Comparison of ENCODE assay signal across 5 cellular contexts in genomic region chr2:241940329-241940728, GRCh38.
TF ChIP-seq lines count a peak whose summit lies in the region.

No MANE protein-coding gene starts in this region.

TF ChIP-seq in SK-N-SH, 30 proteins besides CTCF, POLR2A, EP300 and RAD21 (continued from another document):
- TF ChIP-seq, protein P1, sequence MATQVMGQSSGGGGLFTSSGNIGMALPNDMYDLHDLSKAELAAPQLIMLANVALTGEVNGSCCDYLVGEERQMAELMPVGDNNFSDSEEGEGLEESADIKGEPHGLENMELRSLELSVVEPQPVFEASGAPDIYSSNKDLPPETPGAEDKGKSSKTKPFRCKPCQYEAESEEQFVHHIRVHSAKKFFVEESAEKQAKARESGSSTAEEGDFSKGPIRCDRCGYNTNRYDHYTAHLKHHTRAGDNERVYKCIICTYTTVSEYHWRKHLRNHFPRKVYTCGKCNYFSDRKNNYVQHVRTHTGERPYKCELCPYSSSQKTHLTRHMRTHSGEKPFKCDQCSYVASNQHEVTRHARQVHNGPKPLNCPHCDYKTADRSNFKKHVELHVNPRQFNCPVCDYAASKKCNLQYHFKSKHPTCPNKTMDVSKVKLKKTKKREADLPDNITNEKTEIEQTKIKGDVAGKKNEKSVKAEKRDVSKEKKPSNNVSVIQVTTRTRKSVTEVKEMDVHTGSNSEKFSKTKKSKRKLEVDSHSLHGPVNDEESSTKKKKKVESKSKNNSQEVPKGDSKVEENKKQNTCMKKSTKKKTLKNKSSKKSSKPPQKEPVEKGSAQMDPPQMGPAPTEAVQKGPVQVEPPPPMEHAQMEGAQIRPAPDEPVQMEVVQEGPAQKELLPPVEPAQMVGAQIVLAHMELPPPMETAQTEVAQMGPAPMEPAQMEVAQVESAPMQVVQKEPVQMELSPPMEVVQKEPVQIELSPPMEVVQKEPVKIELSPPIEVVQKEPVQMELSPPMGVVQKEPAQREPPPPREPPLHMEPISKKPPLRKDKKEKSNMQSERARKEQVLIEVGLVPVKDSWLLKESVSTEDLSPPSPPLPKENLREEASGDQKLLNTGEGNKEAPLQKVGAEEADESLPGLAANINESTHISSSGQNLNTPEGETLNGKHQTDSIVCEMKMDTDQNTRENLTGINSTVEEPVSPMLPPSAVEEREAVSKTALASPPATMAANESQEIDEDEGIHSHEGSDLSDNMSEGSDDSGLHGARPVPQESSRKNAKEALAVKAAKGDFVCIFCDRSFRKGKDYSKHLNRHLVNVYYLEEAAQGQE (IDR thresholded peaks at IDR 0.05; ENCODE audit: low read depth, low read length): no peak
- no peak for TF ChIP-seq PBX3 (IDR thresholded peaks at IDR 0.05)
- no peak for TF ChIP-seq FOXM1 (IDR thresholded peaks at IDR 0.05; ENCODE audit: low read depth)
- no peak for TF ChIP-seq NRF1 (IDR thresholded peaks at IDR 0.05; ENCODE audit: low read depth, low read length)
- no peak for TF ChIP-seq ELF1 (IDR thresholded peaks at IDR 0.05)
- TF ChIP-seq JUND (IDR thresholded peaks at IDR 0.05): no peak
- TF ChIP-seq GABPA (IDR thresholded peaks at IDR 0.05; ENCODE audit: low read depth): no peak
TF ChIP-seq in SK-N-SH: peak in this region for 0.

TF ChIP-seq in SK-N-SH treated with all-trans-retinoic acid at 6 μM for 48 hours, 23 proteins besides CTCF, POLR2A, EP300 and RAD21 (continued from another document and continues in another):
- TF ChIP-seq, protein P2, sequence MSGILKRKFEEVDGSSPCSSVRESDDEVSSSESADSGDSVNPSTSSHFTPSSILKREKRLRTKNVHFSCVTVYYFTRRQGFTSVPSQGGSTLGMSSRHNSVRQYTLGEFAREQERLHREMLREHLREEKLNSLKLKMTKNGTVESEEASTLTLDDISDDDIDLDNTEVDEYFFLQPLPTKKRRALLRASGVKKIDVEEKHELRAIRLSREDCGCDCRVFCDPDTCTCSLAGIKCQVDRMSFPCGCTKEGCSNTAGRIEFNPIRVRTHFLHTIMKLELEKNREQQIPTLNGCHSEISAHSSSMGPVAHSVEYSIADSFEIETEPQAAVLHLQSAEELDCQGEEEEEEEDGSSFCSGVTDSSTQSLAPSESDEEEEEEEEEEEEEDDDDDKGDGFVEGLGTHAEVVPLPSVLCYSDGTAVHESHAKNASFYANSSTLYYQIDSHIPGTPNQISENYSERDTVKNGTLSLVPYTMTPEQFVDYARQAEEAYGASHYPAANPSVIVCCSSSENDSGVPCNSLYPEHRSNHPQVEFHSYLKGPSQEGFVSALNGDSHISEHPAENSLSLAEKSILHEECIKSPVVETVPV (CRISPR knock-in tag; IDR thresholded peaks at IDR 0.05): no peak
- TF ChIP-seq SNAI2 (CRISPR knock-in tag; IDR thresholded peaks at IDR 0.05) (no peak), ZNF565 (CRISPR knock-in tag; conservative IDR thresholded peaks at IDR 0.05; ENCODE audit: low read depth) (no peak)
- TF ChIP-seq, protein P3, sequence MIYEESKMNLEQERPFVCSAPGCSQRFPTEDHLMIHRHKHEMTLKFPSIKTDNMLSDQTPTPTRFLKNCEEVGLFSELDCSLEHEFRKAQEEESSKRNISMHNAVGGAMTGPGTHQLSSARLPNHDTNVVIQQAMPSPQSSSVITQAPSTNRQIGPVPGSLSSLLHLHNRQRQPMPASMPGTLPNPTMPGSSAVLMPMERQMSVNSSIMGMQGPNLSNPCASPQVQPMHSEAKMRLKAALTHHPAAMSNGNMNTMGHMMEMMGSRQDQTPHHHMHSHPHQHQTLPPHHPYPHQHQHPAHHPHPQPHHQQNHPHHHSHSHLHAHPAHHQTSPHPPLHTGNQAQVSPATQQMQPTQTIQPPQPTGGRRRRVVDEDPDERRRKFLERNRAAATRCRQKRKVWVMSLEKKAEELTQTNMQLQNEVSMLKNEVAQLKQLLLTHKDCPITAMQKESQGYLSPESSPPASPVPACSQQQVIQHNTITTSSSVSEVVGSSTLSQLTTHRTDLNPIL (CRISPR knock-in tag; IDR thresholded peaks at IDR 0.05; ENCODE audit: low read depth): no peak
- TF ChIP-seq, protein P4, sequence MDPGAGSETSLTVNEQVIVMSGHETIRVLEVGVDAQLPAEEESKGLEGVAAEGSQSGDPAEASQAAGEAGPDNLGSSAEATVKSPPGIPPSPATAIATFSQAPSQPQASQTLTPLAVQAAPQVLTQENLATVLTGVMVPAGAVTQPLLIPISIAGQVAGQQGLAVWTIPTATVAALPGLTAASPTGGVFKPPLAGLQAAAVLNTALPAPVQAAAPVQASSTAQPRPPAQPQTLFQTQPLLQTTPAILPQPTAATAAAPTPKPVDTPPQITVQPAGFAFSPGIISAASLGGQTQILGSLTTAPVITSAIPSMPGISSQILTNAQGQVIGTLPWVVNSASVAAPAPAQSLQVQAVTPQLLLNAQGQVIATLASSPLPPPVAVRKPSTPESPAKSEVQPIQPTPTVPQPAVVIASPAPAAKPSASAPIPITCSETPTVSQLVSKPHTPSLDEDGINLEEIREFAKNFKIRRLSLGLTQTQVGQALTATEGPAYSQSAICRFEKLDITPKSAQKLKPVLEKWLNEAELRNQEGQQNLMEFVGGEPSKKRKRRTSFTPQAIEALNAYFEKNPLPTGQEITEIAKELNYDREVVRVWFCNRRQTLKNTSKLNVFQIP (CRISPR knock-in tag; IDR thresholded peaks at IDR 0.05; ENCODE audit: borderline replicate concordance, low read depth): no peak

TF ChIP-seq in HEK293, 187 proteins besides CTCF, POLR2A, EP300 and RAD21 (continued from another document):
- TF ChIP-seq ZNF449 (tag by site-specific recombination; IDR thresholded peaks at IDR 0.05) (no peak), TRIM28 (IDR thresholded peaks at IDR 0.05; ENCODE audit: borderline replicate concordance, low read length) (peak; percentile 25; the same call in 1 of the 2 replicates)

TF ChIP-seq in WTC11, 78 proteins besides CTCF, POLR2A, EP300 and RAD21 (continued from another document):
- TF ChIP-seq, protein P5, sequence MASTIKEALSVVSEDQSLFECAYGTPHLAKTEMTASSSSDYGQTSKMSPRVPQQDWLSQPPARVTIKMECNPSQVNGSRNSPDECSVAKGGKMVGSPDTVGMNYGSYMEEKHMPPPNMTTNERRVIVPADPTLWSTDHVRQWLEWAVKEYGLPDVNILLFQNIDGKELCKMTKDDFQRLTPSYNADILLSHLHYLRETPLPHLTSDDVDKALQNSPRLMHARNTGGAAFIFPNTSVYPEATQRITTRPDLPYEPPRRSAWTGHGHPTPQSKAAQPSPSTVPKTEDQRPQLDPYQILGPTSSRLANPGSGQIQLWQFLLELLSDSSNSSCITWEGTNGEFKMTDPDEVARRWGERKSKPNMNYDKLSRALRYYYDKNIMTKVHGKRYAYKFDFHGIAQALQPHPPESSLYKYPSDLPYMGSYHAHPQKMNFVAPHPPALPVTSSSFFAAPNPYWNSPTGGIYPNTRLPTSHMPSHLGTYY (CRISPR knock-in tag; IDR thresholded peaks at IDR 0.05): no peak
- TF ChIP-seq PRRX2 (CRISPR knock-in tag; IDR thresholded peaks at IDR 0.05): no peak
- TF ChIP-seq ZNF671 (CRISPR knock-in tag; IDR thresholded peaks at IDR 0.05): no peak

TF ChIP-seq in neural cell, 6 proteins besides CTCF, POLR2A, EP300 and RAD21:
- TF ChIP-seq, protein P1 (IDR thresholded peaks at IDR 0.05; ENCODE audit: borderline replicate concordance): no peak
- TF ChIP-seq MXI1 (conservative IDR thresholded peaks at IDR 0.05; ENCODE audit: poor library complexity, severe bottlenecking) (no peak), TAF1 (IDR thresholded peaks at IDR 0.05; ENCODE audit: low read depth) (no peak), SMC3 (conservative IDR thresholded peaks at IDR 0.05; ENCODE audit: poor library complexity) (no peak), POLR2AphosphoS5 (IDR thresholded peaks at IDR 0.05) (no peak), EZH2 (IDR thresholded peaks at IDR 0.05; ENCODE audit: borderline replicate concordance, insufficient read depth, low read length, poor library complexity, severe bottlenecking) (no peak)
